31 cellular contexts compared by ENCODE assay signal in genomic region chr5:135240283-135240633, GRCh38.
DNase-seq lines count a peak whose midpoint lies in the region; ATAC-seq and TF ChIP-seq lines count a peak whose summit lies in the region.
"Had no signal": no experiment of that assay in that cellular context is flagged by ENCODE, and none has a peak within 500 bp of the region (broad histone marks: within the 10 kb centered on the region; RNA-seq: fewer than 3 reads in every experiment).

No MANE protein-coding gene starts in this region.

- no peaks in the 10 kb centered on the region for H3K36me3 Mint-ChIP-seq in nephron (ENCODE audit: low read depth)

- no peak for TF ChIP-seq POLR2A in adrenal gland (IDR thresholded peaks at IDR 0.05)

- intact Hi-C loops in adrenal gland (cut with DNase I) (no loop called here), tibial artery (cut with DNase I; ENCODE audit: low total_unique reads) (no loop called here)

- peak overlapping the region in 1 of 5 donors; percentile 33 for H3K27ac ChIP-seq in adrenal gland
- H3K27ac ChIP-seq in tibial artery: peak overlapping the region; percentile 72 to 75
- H3K27ac ChIP-seq: 22Rv1, body of pancreas, C4-2B, dorsolateral prefrontal cortex, hepatocyte, lower lobe of right lung, parathyroid adenoma, PC-9, transverse colon had no signal

- DNase-seq in activated CD8-positive, alpha-beta memory T cell treated with anti-CD3 and anti-CD28 coated beads for 24 hours: peak; percentile 32
- no peak for DNase-seq in activated CD8-positive, alpha-beta memory T cell treated with anti-CD3 and anti-CD28 coated beads, Interleukin-2, amount 50 U/mL, for 4 hours
- DNase-seq in adrenal gland (peak in 5 of 7 donors; percentile 1 to 36 (median 6)), tibial artery (peak in 1 of 2 donors; percentile 38), putamen (ENCODE audit: low spot score) (no peak), DMS 273 (lab: John Stamatoyannopoulos, UW; ENCODE audit: unreplicated experiment) (no peak)
- DNase-seq: activated CD8-positive, alpha-beta T cell treated with anti-CD3 and anti-CD28 coated beads, Interleukin-2, amount 10 ng/mL, durations not matched to agents 7 days and 5 days; activated gamma-delta T cell; activated T-cell treated with anti-CD3 and anti-CD28 coated beads, Interleukin-2, amount 50 U/mL, for 1 hour; COR-L47; DMS79; lower lobe of right lung; NCI-H1436; NCI-H2081; NCI-H526 treated with DMSO at 0.1 percent for 48 hours; NK-92 treated with Interleukin-12 subunit alpha and Interleukin-12 subunit beta, amount 100 ng/mL, for 24 hours; PC-9; right cardiac atrium; transverse colon had no signal

- peaks cover 93% of the 10 kb centered on the region for H3K4me1 Mint-ChIP-seq in nephron
- H3K4me1 Mint-ChIP-seq: central memory CD8-positive, alpha-beta T cell had no signal

- WGBS in adrenal gland, 4 donors: 94 to 100% (median 95%) methylated on average over 2 to 3 of the region's 3 CpGs

- H3K27me3 Mint-ChIP-seq in nephron (ENCODE audit: low read depth): peaks cover 23% of the 10 kb centered on the region

- no peaks in the 10 kb centered on the region for H3K9me3 ChIP-seq in adrenal gland (replicated peaks in 1 of 3)
- no peaks in the 10 kb centered on the region for H3K9me3 ChIP-seq in tibial artery
- H3K9me3 ChIP-seq: body of pancreas, lower lobe of right lung, transverse colon had no signal

- peak overlapping the region; percentile 71 to 81 (median 77) for H3K27ac Mint-ChIP-seq in nephron
- H3K27ac Mint-ChIP-seq: activated CD8-positive, alpha-beta T cell treated with anti-CD3 and anti-CD28 coated beads, Interleukin-2, amount 10 ng/mL, durations not matched to agents 7 days and 5 days; T-helper 1 cell treated with Interleukin-12 subunit alpha and Interleukin-12 subunit beta and Interleukin-4 antibody, amounts not matched to agents 30 μg/mL and 1 μg/mL, for 36 hours had no signal

- no peaks in the 10 kb centered on the region for H3K9me3 Mint-ChIP-seq in nephron
- H3K9me3 Mint-ChIP-seq: central memory CD8-positive, alpha-beta T cell; T-helper 1 cell treated with Interleukin-12 subunit alpha and Interleukin-12 subunit beta and Interleukin-4 antibody, amounts not matched to agents 30 μg/mL and 1 μg/mL, for 36 hours had no signal

- TF ChIP-seq CTCF in adrenal gland (IDR thresholded peaks at IDR 0.05): no peak
- no peak for TF ChIP-seq CTCF in nephron (IDR thresholded peaks at IDR 0.05; ENCODE audit: unreplicated experiment in 3 of 3)
- TF ChIP-seq CTCF in tibial artery (IDR thresholded peaks at IDR 0.05): no peak

- ATAC-seq in HG03280 (IDR thresholded peaks at IDR 0.05; ENCODE audit: unreplicated experiment): no peak
- ATAC-seq: activated CD8-positive, alpha-beta T cell treated with anti-CD3 and anti-CD28 coated beads, Interleukin-2, amount 10 ng/mL, durations not matched to agents 7 days and 5 days; body of pancreas; lower lobe of right lung; right cardiac atrium; Right ventricle myocardium inferior; SK-N-SH treated with all-trans-retinoic acid at 6 μM for 48 hours had no signal

- H3K27me3 ChIP-seq in adrenal gland (no peaks in the 10 kb centered on the region), tibial artery (no peaks in the 10 kb centered on the region)
- H3K27me3 ChIP-seq: body of pancreas, dorsolateral prefrontal cortex, hepatocyte, transverse colon had no signal

- H3K4me3 ChIP-seq in adrenal gland: no peak overlapping the region
- no peak overlapping the region for H3K4me3 ChIP-seq in tibial artery
- H3K4me3 ChIP-seq: body of pancreas, dorsolateral prefrontal cortex, hepatocyte, lower lobe of right lung, PC-9, transverse colon had no signal

- H3K4me3 Mint-ChIP-seq in nephron: peak overlapping the region in 1 of 3 experiments; percentile 6
- H3K4me3 Mint-ChIP-seq: activated CD8-positive, alpha-beta T cell treated with anti-CD3 and anti-CD28 coated beads, Interleukin-2, amount 10 ng/mL, durations not matched to agents 7 days and 5 days; central memory CD8-positive, alpha-beta T cell; T-helper 1 cell treated with Interleukin-12 subunit alpha and Interleukin-12 subunit beta and Interleukin-4 antibody, amounts not matched to agents 30 μg/mL and 1 μg/mL, for 36 hours had no signal

- H3K4me1 ChIP-seq in adrenal gland (replicated peaks in 1 of 2) (peaks cover 12 to 41% of the 10 kb centered on the region in 2 donors), tibial artery (peaks cover 0 to 85% (median 69%) of the 10 kb centered on the region in 4 donors)
- H3K4me1 ChIP-seq: body of pancreas, parathyroid adenoma had no signal

- H3K36me3 ChIP-seq in adrenal gland (replicated peaks in 1 of 2) (no peaks in the 10 kb centered on the region), tibial artery (no peaks in the 10 kb centered on the region)
- H3K36me3 ChIP-seq: lower lobe of right lung, transverse colon had no signal

Comparison
In these comparisons a context has a peak if more than half of its experiments do, and no peak if none do; other contexts are left out.
1. DNase-seq: peak in activated CD8-positive, alpha-beta memory T cell treated with anti-CD3 and anti-CD28 coated beads for 24 hours (single experiment) and adrenal gland (5 of 7); none in activated CD8-positive, alpha-beta memory T cell treated with anti-CD3 and anti-CD28 coated beads, Interleukin-2, amount 50 U/mL, for 4 hours (single experiment), putamen (single experiment) and DMS 273 (single experiment).